12 cellular contexts compared by ENCODE assay signal in the genomic region with DNA sequence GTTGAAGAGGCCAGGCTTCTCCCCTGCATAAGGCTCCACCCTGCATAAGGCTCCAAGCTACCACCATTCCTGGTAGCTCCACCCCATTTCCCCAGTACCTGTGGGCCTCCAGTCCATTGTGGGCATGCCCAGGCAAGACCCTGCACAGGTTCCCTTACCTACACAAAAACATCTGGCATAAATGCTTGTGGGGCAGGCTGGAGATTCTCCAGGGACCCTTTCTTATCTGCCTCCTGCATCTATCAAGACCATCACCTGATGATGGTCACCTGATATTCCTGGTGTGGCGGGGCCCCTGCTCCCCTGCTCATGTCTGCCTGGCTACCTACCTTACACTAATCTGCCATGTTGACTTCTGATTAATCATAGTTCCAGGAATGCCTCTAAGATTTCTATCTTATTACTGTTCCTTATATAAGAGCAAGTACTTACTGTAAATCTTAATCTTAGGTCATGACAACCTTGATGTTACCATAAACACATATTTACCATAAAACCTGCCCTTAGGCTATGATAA. TPM values are rescaled to one million over a fixed set of nuclear protein-coding genes. Genes with fewer than 3 reads are reported as not detected.
DNase-seq lines count a peak whose midpoint lies in the region; ATAC-seq and TF ChIP-seq lines count a peak whose summit lies in the region.
"Had no signal": no experiment of that assay in that cellular context is flagged by ENCODE, and none has a peak within 500 bp of the region (broad histone marks: within the 10 kb centered on the region; RNA-seq: fewer than 3 reads in every experiment).

No MANE protein-coding gene starts in this region.

- H3K27me3 ChIP-seq in stomach = no peaks in the 10 kb centered on the region

- TF ChIP-seq CTCF in type B pancreatic cell (conservative IDR thresholded peaks at IDR 0.05) = no peak
- no peak for TF ChIP-seq CTCF in stomach (IDR thresholded peaks at IDR 0.05)

- 88 to 100% (median 98%) methylated on average over 1 of the region's 1 CpG for WGBS in stomach, 5 donors

- no peaks in the 10 kb centered on the region for H3K36me3 ChIP-seq in stomach

- peak overlapping the region; percentile 92 for H3K27ac Mint-ChIP-seq in activated naive CD4-positive, alpha-beta T cell treated with anti-CD3 and anti-CD28 coated beads for 36 hours
- peak overlapping the region; percentile 83 to 85 for H3K27ac Mint-ChIP-seq in T-cell
- H3K27ac Mint-ChIP-seq in effector memory CD8-positive, alpha-beta T cell = peak overlapping the region; percentile 11 to 89
- H3K27ac Mint-ChIP-seq in type B pancreatic cell = peak overlapping the region; percentile 94

- peak; percentile 75 for DNase-seq in activated naive CD4-positive, alpha-beta T cell treated with anti-CD3 and anti-CD28 coated beads for 36 hours
- DNase-seq in activated naive CD4-positive, alpha-beta T cell treated with anti-CD3 and anti-CD28 coated beads, Interleukin-2, amount 50 U/mL, for 16 hours = no peak
- DNase-seq in T-cell = no peak
- no peak for DNase-seq in effector memory CD8-positive, alpha-beta T cell
- no peak for DNase-seq in type B pancreatic cell (ENCODE audit: extremely low spot score, unreplicated experiment)
- DNase-seq in stomach = no peak
- no peak for DNase-seq in epidermal melanocyte (ENCODE audit: insufficient read length, low spot score)
- DNase-seq: central memory CD4-positive, alpha-beta T cell; left cardiac atrium; NK-92 treated with Interleukin-12 subunit alpha and Interleukin-12 subunit beta, amount 100 ng/mL, for 24 hours; stimulated activated naive B cell treated with anti-CD40 and anti-IgM and Interleukin-4, amounts not matched to agents 10 μg/mL and 1 μg/mL and 100 μg/mL, for 72 hours had no signal

- intact Hi-C loops in activated naive CD4-positive, alpha-beta T cell treated with anti-CD3 and anti-CD28 coated beads for 36 hours (cut with micrococcal nuclease) = loop anchor here (1.0 to 5.0 kb wide), 5 partner anchors 8 to 159 kb away; no protein-coding TSS in a partner anchor
- intact Hi-C loops in stomach (cut with DNase I; ENCODE audit: low total_unique reads) = no loop called here

- CTCF ChIA-PET in activated naive CD4-positive, alpha-beta T cell treated with anti-CD3 and anti-CD28 coated beads for 36 hours (lab: Charles Lee) = interaction anchor here (1.0 to 2.9 kb wide), 4 partner anchors 10 to 32 kb away, joined by 3 to 13 read pairs (median 3); no protein-coding TSS in a partner anchor
- CTCF ChIA-PET in T-cell (lab: Charles Lee) = interaction anchor here in 1 of 2 donors (0.7 to 1.2 kb wide), 2 partner anchors 15 to 35 kb away, joined by 3 to 5 read pairs; no protein-coding TSS in a partner anchor

- no peak overlapping the region for H3K4me3 ChIP-seq in stomach

- no peak overlapping the region for H3K27ac ChIP-seq in stomach

- peaks cover 68% of the 10 kb centered on the region for H3K36me3 Mint-ChIP-seq in activated naive CD4-positive, alpha-beta T cell treated with anti-CD3 and anti-CD28 coated beads for 36 hours (ENCODE audit: low read depth)
- H3K36me3 Mint-ChIP-seq in T-cell (peaks cover 64% of the 10 kb centered on the region), type B pancreatic cell (peaks cover 10% of the 10 kb centered on the region)
- H3K36me3 Mint-ChIP-seq in effector memory CD8-positive, alpha-beta T cell (ENCODE audit: insufficient read depth) = peaks cover 54% of the 10 kb centered on the region

- TF ChIP-seq EP300 in stomach (IDR thresholded peaks at IDR 0.05) = no peak

- peaks cover 11% of the 10 kb centered on the region for H3K9me3 Mint-ChIP-seq in activated naive CD4-positive, alpha-beta T cell treated with anti-CD3 and anti-CD28 coated beads for 36 hours
- no peaks in the 10 kb centered on the region for H3K9me3 Mint-ChIP-seq in T-cell
- no peaks in the 10 kb centered on the region for H3K9me3 Mint-ChIP-seq in effector memory CD8-positive, alpha-beta T cell
- peaks cover 33% of the 10 kb centered on the region for H3K9me3 Mint-ChIP-seq in type B pancreatic cell

- ATAC-seq in T-cell (replicated peaks in 1 of 4) (peak in 3 of 4 experiments; percentile 42 to 45 (median 44)), GM18502 (IDR thresholded peaks at IDR 0.05; ENCODE audit: poor library complexity, unreplicated experiment) (no peak)
- ATAC-seq in effector memory CD8-positive, alpha-beta T cell (replicated peaks) = no peak
- ATAC-seq: left cardiac atrium; stimulated activated naive B cell treated with anti-CD40 and anti-IgM and Interleukin-4, amounts not matched to agents 10 μg/mL and 1 μg/mL and 100 μg/mL, for 72 hours had no signal

- POLR2A ChIA-PET in T-cell (lab: Charles Lee) = interaction anchor here in 1 of 2 donors (0.7 kb wide), 1 partner anchor 153 kb away, joined by 5 read pairs; no protein-coding TSS in a partner anchor

- H3K4me1 ChIP-seq in stomach = peaks cover 0 to 4% (median 0%) of the 10 kb centered on the region in 4 donors

- H3K4me1 Mint-ChIP-seq in activated naive CD4-positive, alpha-beta T cell treated with anti-CD3 and anti-CD28 coated beads for 36 hours (ENCODE audit: low read depth) = peaks cover 81% of the 10 kb centered on the region
- H3K4me1 Mint-ChIP-seq in T-cell (peaks cover 91 to 95% (median 95%) of the 10 kb centered on the region in 3 donors), type B pancreatic cell (ENCODE audit: unreplicated experiment) (peaks cover 22% of the 10 kb centered on the region)
- peaks cover 73 to 83% of the 10 kb centered on the region in 2 donors for H3K4me1 Mint-ChIP-seq in effector memory CD8-positive, alpha-beta T cell (ENCODE audit: low read depth in 2 of 2)

- H3K9me3 ChIP-seq in stomach = peaks cover 0 to 16% (median 7%) of the 10 kb centered on the region in 4 donors

- H3K4me3 Mint-ChIP-seq in activated naive CD4-positive, alpha-beta T cell treated with anti-CD3 and anti-CD28 coated beads for 36 hours = no peak overlapping the region
- H3K4me3 Mint-ChIP-seq in T-cell = peak overlapping the region; percentile 7 to 55 (median 14)
- peak overlapping the region in 1 of 2 donors; percentile 39 for H3K4me3 Mint-ChIP-seq in effector memory CD8-positive, alpha-beta T cell
- H3K4me3 Mint-ChIP-seq in type B pancreatic cell = peak overlapping the region; percentile 6
- H3K4me3 Mint-ChIP-seq: stimulated activated naive B cell treated with anti-CD40 and anti-IgM and Interleukin-4, amounts not matched to agents 10 μg/mL and 1 μg/mL and 100 μg/mL, for 72 hours had no signal

- H3K27me3 Mint-ChIP-seq in activated naive CD4-positive, alpha-beta T cell treated with anti-CD3 and anti-CD28 coated beads for 36 hours (ENCODE audit: low read depth) = no peaks in the 10 kb centered on the region
- H3K27me3 Mint-ChIP-seq in T-cell (no peaks in the 10 kb centered on the region), type B pancreatic cell (no peaks in the 10 kb centered on the region)
- H3K27me3 Mint-ChIP-seq in effector memory CD8-positive, alpha-beta T cell = no peaks in the 10 kb centered on the region
- H3K27me3 Mint-ChIP-seq: stimulated activated naive B cell treated with anti-CD40 and anti-IgM and Interleukin-4, amounts not matched to agents 10 μg/mL and 1 μg/mL and 100 μg/mL, for 72 hours had no signal

- no peak for TF ChIP-seq POLR2A in stomach (IDR thresholded peaks at IDR 0.05)

RNA-seq across cellular contexts. Expression of a gene that starts 41.0 kb away (rescaled TPM):
- total RNA-seq in activated naive CD4-positive, alpha-beta T cell treated with anti-CD3 and anti-CD28 coated beads for 36 hours = 10 to 100 TPM; 57.7 to 58.8 TPM
- total RNA-seq in T-cell (100 to 1,000 TPM; 188 to 349 (median 293) TPM), type B pancreatic cell (ENCODE audit: low replicate concordance) (5.5 and 8.4 TPM in 2 replicates), stomach (1 to 10 TPM; 2.2 to 8.8 (median 5.4) TPM)
- 1 to 10 TPM; 1.7 to 2.3 (median 2.0) TPM for polyA plus RNA-seq in stomach

Comparison
In these comparisons a context has a peak if more than half of its experiments do, and no peak if none do; other contexts are left out.
1. ATAC-seq: peak in T-cell (3 of 4); none in effector memory CD8-positive, alpha-beta T cell (single experiment) and GM18502 (single experiment).
2. Peak in every context shown above with its lines, with median percentiles within 50 percentile points of each other: H3K27ac Mint-ChIP-seq.